Comparison of ENCODE assay signal across 13 cellular contexts in the genomic region with DNA sequence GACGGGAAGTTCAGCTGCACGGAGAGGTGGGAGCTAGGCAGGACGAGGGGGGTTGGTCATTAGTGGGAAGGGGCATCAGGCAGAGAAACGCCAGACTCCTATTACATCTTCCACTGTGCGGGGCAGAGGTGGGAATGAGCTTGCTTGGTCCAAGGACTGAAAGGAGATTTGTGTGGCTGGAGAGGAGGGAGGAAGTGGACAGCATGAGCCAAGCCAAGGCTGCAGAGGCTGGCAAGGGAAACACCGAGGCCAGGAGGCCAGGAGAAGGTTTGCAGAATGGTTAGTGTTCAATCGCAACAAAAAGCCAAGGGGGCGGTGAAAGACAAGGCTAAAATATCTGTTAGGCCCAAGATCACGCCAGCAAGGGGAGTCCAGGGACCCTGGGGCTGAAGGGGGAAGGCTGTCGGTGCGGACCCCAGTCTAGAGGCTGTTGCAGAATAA.
A peak's percentile ranks its signal among the peaks of the same experiment; 100 is the strongest.
DNase-seq lines count a peak whose midpoint lies in the region; ATAC-seq, FAIRE-seq and TF ChIP-seq lines count a peak whose summit lies in the region.
"Had no signal": no experiment of that assay in that cellular context is flagged by ENCODE, and none has a peak within 500 bp of the region (broad histone marks: within the 10 kb centered on the region; RNA-seq: fewer than 3 reads in every experiment).

No MANE protein-coding gene starts in this region.

- ATAC-seq in activated CD8-positive, alpha-beta T cell treated with anti-CD3 and anti-CD28 coated beads for 36 hours, result peak; percentile 17
- ATAC-seq in HepG2 (no peak; the same call in 2 of the 3 replicates), upper lobe of left lung (ENCODE audit: low FRiP score in 2 of 2) (no peak)
- ATAC-seq: right lobe of liver had no signal

- FAIRE-seq in HepG2 (lab: Jason Lieb, UNC), result no peak
- no peak for FAIRE-seq in small intestine (lab: Jason Lieb, UNC)
- FAIRE-seq: GM19239, TTC549 had no signal

- H3K27me3 ChIP-seq in HepG2 (ENCODE audit: control insufficient read depth in 1 of 2, insufficient read depth in 2 of 2, low read length in 2 of 2), result peaks cover 2 to 25% of the 10 kb centered on the region in 2 experiments; a peak in 3 of 5 replicates
- no peaks in the 10 kb centered on the region for H3K27me3 ChIP-seq in upper lobe of left lung
- H3K27me3 ChIP-seq in small intestine (ENCODE audit: control insufficient read depth in 2 of 2, insufficient read depth in 2 of 2, low read length in 2 of 2), result no peaks in the 10 kb centered on the region
- H3K27me3 ChIP-seq: cardiac muscle cell, right lobe of liver had no signal

- no peak for DNase-seq in activated naive CD8-positive, alpha-beta T cell treated with anti-CD3 and anti-CD28 coated beads for 36 hours
- DNase-seq in activated CD8-positive, alpha-beta T cell treated with anti-CD3 and anti-CD28 coated beads for 36 hours, result peak; percentile 7
- DNase-seq in HepG2 (ENCODE audit: low spot score) (no peak), upper lobe of left lung (no peak), GM10266 (ENCODE audit: extremely low spot score) (no peak), Ammon's horn (ENCODE audit: low spot score) (no peak), small intestine (no peak)
- DNase-seq: NCI-H1930 had no signal

- CTCF ChIA-PET in activated CD8-positive, alpha-beta T cell treated with anti-CD3 and anti-CD28 coated beads for 36 hours (lab: Charles Lee), result no interaction called here
- CTCF ChIA-PET in HepG2 (lab: Yijun Ruan, JAX; ENCODE audit: low intra/inter-chr PET ratio, low total read pairs), result no interaction called here

- no peak overlapping the region for H3K9ac ChIP-seq in HepG2 (ENCODE audit: insufficient read depth, low read depth, low read length)

- H3K4me1 Mint-ChIP-seq in activated naive CD8-positive, alpha-beta T cell (ENCODE audit: low read depth), result peaks cover 2% of the 10 kb centered on the region
- H3K4me1 Mint-ChIP-seq in activated naive CD8-positive, alpha-beta T cell treated with anti-CD3 and anti-CD28 coated beads for 36 hours, result no peaks in the 10 kb centered on the region
- peaks cover 2% of the 10 kb centered on the region for H3K4me1 Mint-ChIP-seq in activated CD8-positive, alpha-beta T cell treated with anti-CD3 and anti-CD28 coated beads for 36 hours (ENCODE audit: low read depth)

- no peaks in the 10 kb centered on the region for H3K36me3 ChIP-seq in HepG2 (replicated peaks in 1 of 2; ENCODE audit: control insufficient read depth in 1 of 2, insufficient read depth in 2 of 2, low read length in 2 of 2)
- no peaks in the 10 kb centered on the region for H3K36me3 ChIP-seq in upper lobe of left lung
- no peaks in the 10 kb centered on the region for H3K36me3 ChIP-seq in small intestine (ENCODE audit: control insufficient read depth in 2 of 2, insufficient read depth in 2 of 2, low read length in 2 of 2)
- H3K36me3 ChIP-seq: cardiac muscle cell, right lobe of liver had no signal

- no peak overlapping the region for H3K4me2 ChIP-seq in HepG2 (ENCODE audit: low read depth, low read length)

- H2AFZ ChIP-seq in HepG2 (ENCODE audit: low read length), result no peak overlapping the region

- in situ Hi-C loops in HepG2 (cut with HindIII; ENCODE audit: extremely low pct_ligation_motif_present, low pct_unique_long_range_greater_than_20kb), result no loop called here

- TF ChIP-seq RAD21 in HepG2 (CRISPR knock-in tag; IDR thresholded peaks at IDR 0.05), result no peak

- TF ChIP-seq EP300 in HepG2 (IDR thresholded peaks at IDR 0.05; ENCODE audit: low read depth in 2 of 2, low read length in 2 of 2) (no peak), HepG2 (CRISPR knock-in tag; IDR thresholded peaks at IDR 0.05; ENCODE audit: borderline replicate concordance) (no peak), upper lobe of left lung (IDR thresholded peaks at IDR 0.05) (no peak)

- no peaks in the 10 kb centered on the region for H3K36me3 Mint-ChIP-seq in activated naive CD8-positive, alpha-beta T cell
- H3K36me3 Mint-ChIP-seq in activated naive CD8-positive, alpha-beta T cell treated with anti-CD3 and anti-CD28 coated beads for 36 hours, result no peaks in the 10 kb centered on the region
- H3K36me3 Mint-ChIP-seq in activated CD8-positive, alpha-beta T cell treated with anti-CD3 and anti-CD28 coated beads for 36 hours (ENCODE audit: low read depth), result no peaks in the 10 kb centered on the region

- H3K4me1 ChIP-seq in HepG2 (ENCODE audit: insufficient read depth, low read length) (peaks cover 26% of the 10 kb centered on the region), upper lobe of left lung (peaks cover 27 to 43% (median 37%) of the 10 kb centered on the region in 4 donors), small intestine (ENCODE audit: control insufficient read depth in 2 of 2, insufficient read depth in 1 of 2, low read depth in 1 of 2, low read length in 1 of 2) (no peaks in the 10 kb centered on the region)

- intact Hi-C loops in activated CD8-positive, alpha-beta T cell treated with anti-CD3 and anti-CD28 coated beads for 36 hours (cut with micrococcal nuclease), result no loop called here
- intact Hi-C loops in HepG2 (cut with micrococcal nuclease; ENCODE audit: unreplicated experiment), result no loop called here

- H3K79me2 ChIP-seq in HepG2 (ENCODE audit: insufficient read depth, low read length), result no peaks in the 10 kb centered on the region

- no peak for TF ChIP-seq CTCF in activated CD8-positive, alpha-beta T cell treated with anti-CD3 and anti-CD28 coated beads for 36 hours (IDR thresholded peaks at IDR 0.05)
- TF ChIP-seq CTCF in HepG2 (CRISPR knock-in tag; IDR thresholded peaks at IDR 0.05), result no peak
- TF ChIP-seq CTCF in upper lobe of left lung (IDR thresholded peaks at IDR 0.05), result no peak
- no peak for TF ChIP-seq CTCF in GM10266 (IDR thresholded peaks at IDR 0.05; ENCODE audit: control insufficient read depth, insufficient read depth, low read depth, missing control alignments)

- 8% methylated on average over 11 of the region's 11 CpGs for WGBS in HepG2 (ENCODE audit: low lambda C conversion rate)
- 77 to 78% methylated on average over 11 of the region's 11 CpGs for WGBS in upper lobe of left lung, 2 donors
- 78 to 85% (median 81%) methylated on average over 11 of the region's 11 CpGs for WGBS in small intestine, 3 donors

- POLR2A ChIA-PET in activated CD8-positive, alpha-beta T cell treated with anti-CD3 and anti-CD28 coated beads for 36 hours (lab: Charles Lee), result interaction anchor here (0.5 kb wide), 1 partner anchor 34 kb away, joined by 3 read pairs; no protein-coding TSS in a partner anchor
- POLR2A ChIA-PET in HepG2 (lab: Yijun Ruan, JAX), result no interaction called here

- H3K9me3 ChIP-seq in HepG2 (ENCODE audit: low read length), result no peaks in the 10 kb centered on the region
- no peaks in the 10 kb centered on the region for H3K9me3 ChIP-seq in upper lobe of left lung
- no peaks in the 10 kb centered on the region for H3K9me3 ChIP-seq in small intestine (ENCODE audit: control insufficient read depth, low read depth)
- H3K9me3 ChIP-seq: right lobe of liver had no signal

- no peaks in the 10 kb centered on the region for H4K20me1 ChIP-seq in HepG2 (ENCODE audit: insufficient read depth, low read length)

- H3K27ac ChIP-seq in HepG2 (ENCODE audit: extremely low read length, insufficient read depth, low read length) (no peak overlapping the region), upper lobe of left lung (peak overlapping the region in 3 of 4 donors; percentile 24 to 63 (median 39)), small intestine (ENCODE audit: low read depth in 1 of 2, low read length in 1 of 2) (no peak overlapping the region)
- H3K27ac ChIP-seq: cardiac muscle cell, right lobe of liver had no signal

- TF ChIP-seq POLR2A in HepG2 (IDR thresholded peaks at IDR 0.05; ENCODE audit: insufficient read depth in 1 of 2, low read depth in 2 of 2, low read length in 2 of 2), result no peak
- TF ChIP-seq POLR2A in upper lobe of left lung (IDR thresholded peaks at IDR 0.05), result no peak

- no peaks in the 10 kb centered on the region for H3K9me3 Mint-ChIP-seq in activated naive CD8-positive, alpha-beta T cell (ENCODE audit: low read depth)
- no peaks in the 10 kb centered on the region for H3K9me3 Mint-ChIP-seq in activated naive CD8-positive, alpha-beta T cell treated with anti-CD3 and anti-CD28 coated beads for 36 hours
- H3K9me3 Mint-ChIP-seq in activated CD8-positive, alpha-beta T cell treated with anti-CD3 and anti-CD28 coated beads for 36 hours, result no peaks in the 10 kb centered on the region

- H3K4me3 ChIP-seq in HepG2 (replicated peaks in 1 of 3; ENCODE audit: insufficient read depth in 1 of 3, low read depth in 2 of 3, low read length in 3 of 3), result peak overlapping the region in 1 of 3 experiments; percentile 10; a peak in 1 of 6 replicates
- H3K4me3 ChIP-seq in upper lobe of left lung, result no peak overlapping the region
- no peak overlapping the region for H3K4me3 ChIP-seq in small intestine (ENCODE audit: low read depth in 1 of 2, low read length in 2 of 2)
- H3K4me3 ChIP-seq: cardiac muscle cell, right lobe of liver had no signal

- H3K27ac Mint-ChIP-seq in activated naive CD8-positive, alpha-beta T cell, result peak overlapping the region; percentile 24
- H3K27ac Mint-ChIP-seq in activated naive CD8-positive, alpha-beta T cell treated with anti-CD3 and anti-CD28 coated beads for 36 hours, result no peak overlapping the region
- no peak overlapping the region for H3K27ac Mint-ChIP-seq in activated CD8-positive, alpha-beta T cell treated with anti-CD3 and anti-CD28 coated beads for 36 hours

- no peak overlapping the region for H3K4me3 Mint-ChIP-seq in activated naive CD8-positive, alpha-beta T cell
- no peak overlapping the region for H3K4me3 Mint-ChIP-seq in activated naive CD8-positive, alpha-beta T cell treated with anti-CD3 and anti-CD28 coated beads for 36 hours
- no peak overlapping the region for H3K4me3 Mint-ChIP-seq in activated CD8-positive, alpha-beta T cell treated with anti-CD3 and anti-CD28 coated beads for 36 hours

- no TSS peak for BruUV-seq in HepG2 (replicated peaks; lab: Mats Ljungman, UMichigan)

- no peaks in the 10 kb centered on the region for H3K27me3 Mint-ChIP-seq in activated naive CD8-positive, alpha-beta T cell
- no peaks in the 10 kb centered on the region for H3K27me3 Mint-ChIP-seq in activated naive CD8-positive, alpha-beta T cell treated with anti-CD3 and anti-CD28 coated beads for 36 hours
- H3K27me3 Mint-ChIP-seq in activated CD8-positive, alpha-beta T cell treated with anti-CD3 and anti-CD28 coated beads for 36 hours, result no peaks in the 10 kb centered on the region

TF ChIP-seq in HepG2, 621 proteins besides CTCF, POLR2A, EP300 and RAD21 (continues in another document):
- no peak for TF ChIP-seq ZBTB42 (CRISPR knock-in tag; IDR thresholded peaks at IDR 0.05)
- TF ChIP-seq GPN1 (CRISPR knock-in tag; IDR thresholded peaks at IDR 0.05; ENCODE audit: borderline replicate concordance), result no peak
- TF ChIP-seq FOSL2 (CRISPR knock-in tag; IDR thresholded peaks at IDR 0.05), result no peak
- TF ChIP-seq, protein P1, sequence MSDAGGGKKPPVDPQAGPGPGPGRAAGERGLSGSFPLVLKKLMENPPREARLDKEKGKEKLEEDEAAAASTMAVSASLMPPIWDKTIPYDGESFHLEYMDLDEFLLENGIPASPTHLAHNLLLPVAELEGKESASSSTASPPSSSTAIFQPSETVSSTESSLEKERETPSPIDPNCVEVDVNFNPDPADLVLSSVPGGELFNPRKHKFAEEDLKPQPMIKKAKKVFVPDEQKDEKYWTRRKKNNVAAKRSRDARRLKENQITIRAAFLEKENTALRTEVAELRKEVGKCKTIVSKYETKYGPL (CRISPR knock-in tag; IDR thresholded peaks at IDR 0.05), result no peak
- TF ChIP-seq ZNF572 (CRISPR knock-in tag; IDR thresholded peaks at IDR 0.05), result no peak
- TF ChIP-seq ZNF737 (CRISPR knock-in tag; IDR thresholded peaks at IDR 0.05; ENCODE audit: borderline replicate concordance), result no peak

Comparison
In these comparisons a context has a peak if more than half of its experiments do, and no peak if none do; other contexts are left out.
1. H3K27ac ChIP-seq: peak in upper lobe of left lung (3 of 4); none in HepG2 (single experiment) and small intestine (0 of 2).